31 cellular contexts compared by ENCODE assay signal in the genomic region with DNA sequence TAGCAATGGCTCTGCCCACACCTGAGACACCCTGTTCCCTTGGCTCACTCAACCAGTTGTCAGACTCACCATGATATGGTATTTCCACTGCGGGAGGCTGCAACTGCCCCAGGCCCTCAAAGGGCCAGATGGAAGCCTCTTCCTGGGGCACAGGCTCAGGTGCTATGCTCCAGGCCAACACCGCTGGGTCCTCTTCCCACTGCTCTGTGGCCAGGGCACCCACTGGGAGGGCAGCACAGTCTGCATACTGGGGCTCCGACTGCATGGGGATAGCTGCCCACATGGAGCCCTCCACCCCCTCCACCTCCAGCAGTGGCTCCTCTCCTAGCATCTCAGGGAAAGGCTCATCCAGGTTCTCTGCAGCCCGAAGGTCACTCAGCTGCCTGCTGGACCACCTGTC. TPM values are rescaled to one million over a fixed set of nuclear protein-coding genes. Genes with fewer than 3 reads are reported as not detected.
"Had no signal": no experiment of that assay in that cellular context is flagged by ENCODE, and none has a peak within 500 bp of the region (broad histone marks: within the 10 kb centered on the region; RNA-seq: fewer than 3 reads in every experiment).

No MANE protein-coding gene starts in this region.

- H3K27me3 ChIP-seq: colonic mucosa, dorsolateral prefrontal cortex, esophagus squamous epithelium, gastrocnemius medialis, heart right ventricle, left lung had no signal

- H3K4me1 ChIP-seq: colonic mucosa had no signal

- H3K36me3 ChIP-seq: colonic mucosa had no signal

- H3K4me3 ChIP-seq: colonic mucosa, dorsolateral prefrontal cortex, esophagus squamous epithelium, gastrocnemius medialis, heart right ventricle, left lung, lower lobe of right lung, mucosa of descending colon had no signal

- H3K27ac Mint-ChIP-seq: dendritic cell treated with granulocyte-macrophage colony-stimulating factor and Interleukin-4, amounts not matched to agents 40 ng/mL and 50 ng/mL, for 4 days; mesothelial cell of epicardium had no signal

- ATAC-seq: gastrocnemius medialis, heart right ventricle, left cardiac atrium, left lung, left ventricle myocardium superior, lower lobe of right lung, mucosa of descending colon had no signal

- DNase-seq: colonic mucosa; cortex of kidney; dorsolateral prefrontal cortex; effector CD4-positive, alpha-beta T cell; effector memory CD4-positive, alpha-beta T cell; esophagus squamous epithelium; foreskin fibroblast; foreskin melanocyte; gastrocnemius medialis; glutamatergic neuron; head of caudate nucleus; heart right ventricle; hippocampal formation; left cardiac atrium; left lung; left ventricle myocardium superior; lower lobe of right lung; mesenchymal stem cell; mucosa of descending colon had no signal

- H3K4me3 Mint-ChIP-seq: dendritic cell treated with granulocyte-macrophage colony-stimulating factor and Interleukin-4, amounts not matched to agents 40 ng/mL and 50 ng/mL, for 4 days; mesothelial cell of epicardium had no signal

- H3K27me3 Mint-ChIP-seq: dendritic cell treated with granulocyte-macrophage colony-stimulating factor and Interleukin-4, amounts not matched to agents 40 ng/mL and 50 ng/mL, for 4 days had no signal

- H3K27ac ChIP-seq: colonic mucosa, esophagus squamous epithelium, gastrocnemius medialis, heart right ventricle, left lung, lower lobe of right lung had no signal

- H3K9me3 ChIP-seq: colonic mucosa, esophagus squamous epithelium, gastrocnemius medialis, heart right ventricle, left lung, lower lobe of right lung, mucosa of descending colon had no signal

- H3K9me3 Mint-ChIP-seq: dendritic cell treated with granulocyte-macrophage colony-stimulating factor and Interleukin-4, amounts not matched to agents 40 ng/mL and 50 ng/mL, for 4 days; mesothelial cell of epicardium had no signal

RNA-seq across cellular contexts. Expression of gene LRRC74A, which starts 17.2 kb away (rescaled TPM):
- total RNA-seq: colonic mucosa, dorsolateral prefrontal cortex, endothelial cell of umbilical vein, epithelial cell of proximal tubule, esophagus squamous epithelium, gastrocnemius medialis, glomerular endothelial cell, heart right ventricle, kidney epithelial cell, left cardiac atrium, left lung, left ventricle myocardium superior, lower leg skin, lower lobe of right lung, lung microvascular endothelial cell, mesenteric fat pad, mesothelial cell of epicardium, mucosa of descending colon, myocyte had no signal
- polyA plus RNA-seq: endothelial cell of umbilical vein, esophagus, heart right ventricle, keratinocyte had no signal
